ENCODE assay signal across 8 cellular contexts in genomic region chr17:31008374-31009035, GRCh38. TPM values are rescaled to one million over a fixed set of nuclear protein-coding genes. Genes with fewer than 3 reads are reported as not detected.
A peak's percentile ranks its signal among the peaks of the same experiment; 100 is the strongest.
DNase-seq lines count a peak whose midpoint lies in the region; ATAC-seq and TF ChIP-seq lines count a peak whose summit lies in the region.

No MANE protein-coding gene starts in this region.

- TF ChIP-seq CTCF in HFF-Myc (IDR thresholded peaks at IDR 0.05; ENCODE audit: low read depth, low read length, missing control alignments) = no peak
- no peak for TF ChIP-seq CTCF in omental fat pad (IDR thresholded peaks at IDR 0.05)

- peaks cover 27% of the 10 kb centered on the region for H3K27me3 Mint-ChIP-seq in activated naive CD8-positive, alpha-beta T cell treated with anti-CD3 and anti-CD28 coated beads for 36 hours

- peak overlapping the region; percentile 40 for H3K27ac Mint-ChIP-seq in activated naive CD8-positive, alpha-beta T cell treated with anti-CD3 and anti-CD28 coated beads for 36 hours

- H3K9me3 Mint-ChIP-seq in activated naive CD8-positive, alpha-beta T cell treated with anti-CD3 and anti-CD28 coated beads for 36 hours = peaks cover 4% of the 10 kb centered on the region

- intact Hi-C loops in Right ventricle myocardium superior (cut with DNase I) = no loop called here

- peaks cover 2% of the 10 kb centered on the region for H3K36me3 Mint-ChIP-seq in activated naive CD8-positive, alpha-beta T cell treated with anti-CD3 and anti-CD28 coated beads for 36 hours

- H3K4me3 Mint-ChIP-seq in activated naive CD8-positive, alpha-beta T cell treated with anti-CD3 and anti-CD28 coated beads for 36 hours = peak overlapping the region; percentile 83

- H3K27ac ChIP-seq in temporal lobe (ENCODE audit: low read depth, low read length) = peak overlapping the region; percentile 11

- peak; percentile 87 for ATAC-seq in Right ventricle myocardium superior (ENCODE audit: poor library complexity)
- ATAC-seq in omental fat pad (ENCODE audit: low FRiP score) = peak; percentile 87
- ATAC-seq in HG03159 (IDR thresholded peaks at IDR 0.05; ENCODE audit: unreplicated experiment) = no peak

- H3K4me3 ChIP-seq in HFF-Myc (replicated peaks; ENCODE audit: low read depth, low read length) = peak overlapping the region; percentile 55

- peaks cover 15% of the 10 kb centered on the region for H3K4me1 Mint-ChIP-seq in activated naive CD8-positive, alpha-beta T cell treated with anti-CD3 and anti-CD28 coated beads for 36 hours

- DNase-seq in DMS114 treated with DMSO at 0.1 percent for 48 hours (lab: John Stamatoyannopoulos, UW; ENCODE audit: unreplicated experiment) = peak; percentile 45
- no peak for DNase-seq in HFF-Myc (ENCODE audit: extremely low read depth, low read depth)
- DNase-seq in RPMI7951 (ENCODE audit: low read depth) = peak; percentile 66
- peak; percentile 59 for DNase-seq in activated naive CD8-positive, alpha-beta T cell treated with anti-CD3 and anti-CD28 coated beads for 36 hours
- DNase-seq in Right ventricle myocardium superior = peak; percentile 81
- DNase-seq in omental fat pad (ENCODE audit: low spot score) = no peak

RNA-seq across cellular contexts. Expression of gene RNF135, which starts 37.7 kb away (rescaled TPM):
- 8.4 and 10.4 TPM in 2 replicates for total RNA-seq in RPMI7951 (2014; rRNA removed; shearing (Covaris generic))
- 1 to 10 TPM; 4.9 to 6.1 TPM for total RNA-seq in activated naive CD8-positive, alpha-beta T cell treated with anti-CD3 and anti-CD28 coated beads for 36 hours
- total RNA-seq in Right ventricle myocardium superior (4.7 TPM), omental fat pad (10 to 100 TPM; 24.7 to 57.5 (median 40.5) TPM), temporal lobe (2.2 TPM)

Comparison
In these comparisons a context has a peak if more than half of its experiments do, and no peak if none do; other contexts are left out.
1. DNase-seq: peak in DMS114 treated with DMSO at 0.1 percent for 48 hours (single experiment), RPMI7951 (single experiment), activated naive CD8-positive, alpha-beta T cell treated with anti-CD3 and anti-CD28 coated beads for 36 hours (single experiment) and Right ventricle myocardium superior (single experiment); none in HFF-Myc (single experiment) and omental fat pad (single experiment).